In genomic region chr14:104600805-104601204, GRCh38 we compare ENCODE assay signal across 24 cellular contexts. TPM values are rescaled to one million over a fixed set of nuclear protein-coding genes. Genes with fewer than 3 reads are reported as not detected.
DNase-seq lines count a peak whose midpoint lies in the region; ATAC-seq and TF ChIP-seq lines count a peak whose summit lies in the region.
"Had no signal": no experiment of that assay in that cellular context is flagged by ENCODE, and none has a peak within 500 bp of the region (broad histone marks: within the 10 kb centered on the region; RNA-seq: fewer than 3 reads in every experiment).

No MANE protein-coding gene starts in this region.

- H3K27me3 Mint-ChIP-seq in activated naive CD8-positive, alpha-beta T cell treated with anti-CD3 and anti-CD28 coated beads, Interleukin-2, amount 10 ng/mL, durations not matched to agents 7 days and 5 days, result peaks cover 19% of the 10 kb centered on the region
- H3K27me3 Mint-ChIP-seq in activated naive CD8-positive, alpha-beta T cell treated with anti-CD3 and anti-CD28 coated beads, Interleukin-2, amount 50 U/mL, for 24 hours, result peaks cover 33% of the 10 kb centered on the region

- peak; percentile 10 for DNase-seq in activated naive CD8-positive, alpha-beta T cell treated with anti-CD3 and anti-CD28 coated beads, Interleukin-2, amount 10 ng/mL, durations not matched to agents 7 days and 5 days
- DNase-seq in activated naive CD8-positive, alpha-beta T cell treated with anti-CD3 and anti-CD28 coated beads, Interleukin-2, amount 50 U/mL, for 24 hours, result no peak
- peak; percentile 28 for DNase-seq in H7
- peak; percentile 15 to 40 for DNase-seq in left lung
- no peak for DNase-seq in activated naive CD4-positive, alpha-beta T cell (lab: John Stamatoyannopoulos, UW)
- no peak for DNase-seq in H4 (ENCODE audit: low spot score)
- DNase-seq: AML-193; Caco-2; CD8-positive, alpha-beta T cell; GDM1; MM.1S; NCI-H2029 treated with DMSO at 0.1 percent for 48 hours; NCI-H226; NCI-H510A had no signal

- peaks cover 8% of the 10 kb centered on the region for H3K9me3 ChIP-seq in BLaER1
- H3K9me3 ChIP-seq in left lung, result no peaks in the 10 kb centered on the region
- H3K9me3 ChIP-seq: A549, Caco-2 had no signal

- peaks cover 22% of the 10 kb centered on the region for H3K27me3 ChIP-seq in BLaER1
- H3K27me3 ChIP-seq in H7 (ENCODE audit: control insufficient read depth, insufficient read depth, low read length), result peaks cover 16% of the 10 kb centered on the region
- peaks cover 23 to 99% of the 10 kb centered on the region in 2 donors for H3K27me3 ChIP-seq in left lung

- H3K4me3 ChIP-seq in BLaER1 (no peak overlapping the region), H7 (ENCODE audit: insufficient read depth, low read depth, low read length) (no peak overlapping the region), left lung (no peak overlapping the region)
- H3K4me3 ChIP-seq: A549 had no signal

- no peak for TF ChIP-seq CTCF in left lung (IDR thresholded peaks at IDR 0.05)

- no peaks in the 10 kb centered on the region for H4K20me1 ChIP-seq in BLaER1

- no peaks in the 10 kb centered on the region for H3K9me3 Mint-ChIP-seq in activated naive CD8-positive, alpha-beta T cell treated with anti-CD3 and anti-CD28 coated beads, Interleukin-2, amount 10 ng/mL, durations not matched to agents 7 days and 5 days
- H3K9me3 Mint-ChIP-seq in activated naive CD8-positive, alpha-beta T cell treated with anti-CD3 and anti-CD28 coated beads, Interleukin-2, amount 50 U/mL, for 24 hours, result no peaks in the 10 kb centered on the region
- H3K9me3 Mint-ChIP-seq: CD8-positive, alpha-beta T cell; IgD-negative memory B cell had no signal

- peaks cover 24% of the 10 kb centered on the region for H3K4me1 ChIP-seq in BLaER1
- peaks cover 3 to 5% of the 10 kb centered on the region in 2 donors for H3K4me1 ChIP-seq in left lung
- H3K4me1 ChIP-seq: A549, Caco-2 had no signal

- H3K9ac ChIP-seq in BLaER1, result no peak overlapping the region
- H3K9ac ChIP-seq: KMS-11 had no signal

- H3K27ac Mint-ChIP-seq in activated naive CD8-positive, alpha-beta T cell treated with anti-CD3 and anti-CD28 coated beads, Interleukin-2, amount 10 ng/mL, durations not matched to agents 7 days and 5 days, result no peak overlapping the region
- no peak overlapping the region for H3K27ac Mint-ChIP-seq in activated naive CD8-positive, alpha-beta T cell treated with anti-CD3 and anti-CD28 coated beads, Interleukin-2, amount 50 U/mL, for 24 hours
- H3K27ac Mint-ChIP-seq: CD8-positive, alpha-beta T cell had no signal

- H3K36me3 ChIP-seq in BLaER1 (no peaks in the 10 kb centered on the region), H7 (replicated peaks; ENCODE audit: control insufficient read depth, insufficient read depth, low read length) (no peaks in the 10 kb centered on the region), left lung (no peaks in the 10 kb centered on the region)

- intact Hi-C loops in left lung (cut with DNase I), result no loop called here

- no peak overlapping the region for H3K4me3 Mint-ChIP-seq in activated naive CD8-positive, alpha-beta T cell treated with anti-CD3 and anti-CD28 coated beads, Interleukin-2, amount 10 ng/mL, durations not matched to agents 7 days and 5 days
- no peak overlapping the region for H3K4me3 Mint-ChIP-seq in activated naive CD8-positive, alpha-beta T cell treated with anti-CD3 and anti-CD28 coated beads, Interleukin-2, amount 50 U/mL, for 24 hours
- H3K4me3 Mint-ChIP-seq: CD8-positive, alpha-beta T cell had no signal

- H3K36me3 Mint-ChIP-seq in activated naive CD8-positive, alpha-beta T cell treated with anti-CD3 and anti-CD28 coated beads, Interleukin-2, amount 10 ng/mL, durations not matched to agents 7 days and 5 days, result no peaks in the 10 kb centered on the region
- H3K36me3 Mint-ChIP-seq in activated naive CD8-positive, alpha-beta T cell treated with anti-CD3 and anti-CD28 coated beads, Interleukin-2, amount 50 U/mL, for 24 hours (ENCODE audit: low read depth), result no peaks in the 10 kb centered on the region
- H3K36me3 Mint-ChIP-seq: CD8-positive, alpha-beta T cell; IgD-negative memory B cell had no signal

- H3K4me1 Mint-ChIP-seq in activated naive CD8-positive, alpha-beta T cell treated with anti-CD3 and anti-CD28 coated beads, Interleukin-2, amount 10 ng/mL, durations not matched to agents 7 days and 5 days, result no peaks in the 10 kb centered on the region
- H3K4me1 Mint-ChIP-seq in activated naive CD8-positive, alpha-beta T cell treated with anti-CD3 and anti-CD28 coated beads, Interleukin-2, amount 50 U/mL, for 24 hours, result peaks cover 2% of the 10 kb centered on the region

- H3K27ac ChIP-seq in BLaER1, result no peak overlapping the region
- H3K27ac ChIP-seq in left lung, result no peak overlapping the region
- H3K27ac ChIP-seq: A549, C4-2B, HL-60, KMS-11, RWPE1 had no signal

- peak overlapping the region; percentile 69 for H3K4me2 ChIP-seq in BLaER1
- H3K4me2 ChIP-seq: A549, KMS-11 had no signal

- ATAC-seq in activated naive CD8-positive, alpha-beta T cell treated with anti-CD3 and anti-CD28 coated beads, Interleukin-2, amount 10 ng/mL, durations not matched to agents 7 days and 5 days (ENCODE audit: low read depth), result no peak
- no peak for ATAC-seq in activated naive CD8-positive, alpha-beta T cell treated with anti-CD3 and anti-CD28 coated beads, Interleukin-2, amount 50 U/mL, for 24 hours
- ATAC-seq in left lung, result no peak
- ATAC-seq in activated CD4-positive, CD25-positive, alpha-beta regulatory T cell treated with anti-CD3 and anti-CD28 coated beads, Interleukin-2, amount 50 U/mL, for 24 hours, result no peak
- ATAC-seq: CD8-positive, alpha-beta T cell; Panc1 had no signal

- POLR2A ChIA-PET in activated naive CD8-positive, alpha-beta T cell treated with anti-CD3 and anti-CD28 coated beads, Interleukin-2, amount 10 ng/mL, durations not matched to agents 7 days and 5 days (lab: Charles Lee), result no interaction called here

RNA-seq across cellular contexts. Expression of gene TMEM179, which starts 3.8 kb away (rescaled TPM):
- total RNA-seq in activated naive CD8-positive, alpha-beta T cell treated with anti-CD3 and anti-CD28 coated beads, Interleukin-2, amount 10 ng/mL, durations not matched to agents 7 days and 5 days, result not detected
- 1.9 and 3.2 TPM in 2 replicates for total RNA-seq in H7 (2014; rRNA removed; shearing (Covaris generic))
- under 1 TPM in 1 of 2 donors, not detected in 1; 0.73 TPM for total RNA-seq in left lung
- total RNA-seq in H4 (2014; rRNA removed; shearing (Covaris generic)), result not detected in 2 replicates
- total RNA-seq: Caco-2; CD8-positive, alpha-beta T cell; OCI-LY7 had no signal

RNA-seq across cellular contexts. Expression of gene C14orf180, which starts 21.2 kb away (rescaled TPM):
- total RNA-seq in activated naive CD8-positive, alpha-beta T cell treated with anti-CD3 and anti-CD28 coated beads, Interleukin-2, amount 10 ng/mL, durations not matched to agents 7 days and 5 days, result not detected
- total RNA-seq in H7 (2014; rRNA removed; shearing (Covaris generic)), result not detected in 2 replicates
- not detected for total RNA-seq in left lung
- not detected in 2 replicates for total RNA-seq in H4 (2014; rRNA removed; shearing (Covaris generic))
- total RNA-seq: Caco-2; CD8-positive, alpha-beta T cell; OCI-LY7 had no signal

Comparison
In these comparisons a context has a peak if more than half of its experiments do, and no peak if none do; other contexts are left out.
1. DNase-seq: peak in activated naive CD8-positive, alpha-beta T cell treated with anti-CD3 and anti-CD28 coated beads, Interleukin-2, amount 10 ng/mL, durations not matched to agents 7 days and 5 days (single experiment), H7 (single experiment) and left lung (2 of 2); none in activated naive CD8-positive, alpha-beta T cell treated with anti-CD3 and anti-CD28 coated beads, Interleukin-2, amount 50 U/mL, for 24 hours (single experiment), activated naive CD4-positive, alpha-beta T cell (0 of 4) and H4 (single experiment).